Comparison of ENCODE assay signal across 15 cellular contexts in the genomic region with DNA sequence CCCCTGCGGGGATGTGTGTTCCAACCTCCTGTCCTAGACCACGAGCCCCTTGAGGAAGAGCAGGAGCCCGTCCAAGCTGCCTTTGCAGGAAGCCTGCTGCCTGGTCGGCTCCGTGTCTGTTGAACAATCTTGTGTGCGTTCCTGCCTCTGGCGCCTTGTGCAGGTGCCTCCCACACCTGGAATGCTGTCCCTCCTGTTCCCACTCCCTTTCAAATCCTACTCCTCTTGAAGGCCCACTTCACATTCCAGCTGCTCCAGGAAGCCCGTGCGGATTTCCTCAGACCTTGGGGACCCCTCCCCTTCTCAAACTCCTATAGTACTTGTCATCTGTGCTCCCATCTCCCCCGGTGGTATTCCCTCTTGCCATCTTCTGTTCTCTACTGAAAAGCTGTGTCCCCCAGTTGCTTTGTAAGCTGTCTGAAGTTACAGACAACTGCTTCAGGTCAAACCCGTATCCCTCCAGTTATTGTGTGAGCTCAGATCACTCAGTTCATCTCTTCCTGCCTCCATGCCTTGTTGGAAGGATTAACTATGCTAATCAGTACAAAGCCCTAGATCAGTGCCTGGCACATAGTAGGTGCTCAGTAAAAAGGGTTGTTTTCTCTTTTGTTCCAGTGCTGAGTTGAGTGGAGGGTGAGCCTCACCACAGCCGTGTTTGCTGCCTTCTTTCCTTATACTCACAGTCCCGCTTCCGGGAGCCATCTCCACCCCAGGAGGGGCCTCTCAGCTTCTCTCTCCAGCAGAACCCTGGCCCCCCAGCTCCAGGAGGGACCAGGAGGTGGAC.
DNase-seq lines count a peak whose midpoint lies in the region; ATAC-seq and TF ChIP-seq lines count a peak whose summit lies in the region.
"Had no signal": no experiment of that assay in that cellular context is flagged by ENCODE, and none has a peak within 500 bp of the region (broad histone marks: within the 10 kb centered on the region; RNA-seq: fewer than 3 reads in every experiment).

No MANE protein-coding gene starts in this region.

- H3K9me3 Mint-ChIP-seq in glutamatergic neuron (ENCODE audit: unreplicated experiment), result peaks cover 12% of the 10 kb centered on the region
- H3K9me3 Mint-ChIP-seq in natural killer cell treated with Interleukin-12 subunit alpha and Interleukin-12 subunit beta and Interleukin-15 and Interleukin-18, amount 100 ng/mL, for 72 hours, result no peaks in the 10 kb centered on the region

- H3K9me3 ChIP-seq in RWPE2 (ENCODE audit: severe bottlenecking) (no peaks in the 10 kb centered on the region), sigmoid colon (no peaks in the 10 kb centered on the region), gastrocnemius medialis (no peaks in the 10 kb centered on the region)
- H3K9me3 ChIP-seq: MG63, psoas muscle had no signal

- H3K4me1 Mint-ChIP-seq in glutamatergic neuron (ENCODE audit: low read depth, unreplicated experiment), result peaks cover 52% of the 10 kb centered on the region
- no peaks in the 10 kb centered on the region for H3K4me1 Mint-ChIP-seq in natural killer cell treated with Interleukin-12 subunit alpha and Interleukin-12 subunit beta and Interleukin-15 and Interleukin-18, amount 100 ng/mL, for 72 hours (ENCODE audit: low read depth in 2 of 2)
- H3K4me1 Mint-ChIP-seq: memory B cell had no signal

- H3K27me3 ChIP-seq in RWPE2 (ENCODE audit: insufficient read depth, poor library complexity, severe bottlenecking) (no peaks in the 10 kb centered on the region), sigmoid colon (no peaks in the 10 kb centered on the region), gastrocnemius medialis (no peaks in the 10 kb centered on the region)
- H3K27me3 ChIP-seq: heart left ventricle, MG63 had no signal

- DNase-seq in GF-D8 (lab: John Stamatoyannopoulos, UW), result peak; percentile 12
- DNase-seq in RWPE2 (ENCODE audit: low spot score), result no peak
- DNase-seq in glutamatergic neuron, result no peak
- DNase-seq in sigmoid colon, result no peak
- no peak for DNase-seq in natural killer cell treated with Interleukin-12 subunit alpha and Interleukin-12 subunit beta and Interleukin-15 and Interleukin-18, amount 100 ng/mL, for 72 hours (ENCODE audit: low spot score)
- DNase-seq in gastrocnemius medialis, result no peak
- DNase-seq: activated T-cell treated with anti-CD3 and anti-CD28 coated beads, Interleukin-2, amount 50 U/mL, for 1 hour; aorta; NCI-H526 treated with DMSO at 0.1 percent for 48 hours; psoas muscle had no signal

- in situ Hi-C loops in gastrocnemius medialis (cut with MboI; ENCODE audit: low sequenced_read_pairs in 4 of 4), result no loop called here

- peak; percentile 26; the same call in 2 of the 3 replicates for ATAC-seq in RWPE2 (ENCODE audit: low read depth)
- ATAC-seq in natural killer cell treated with Interleukin-12 subunit alpha and Interleukin-12 subunit beta and Interleukin-15 and Interleukin-18, amount 100 ng/mL, for 72 hours, result no peak
- no peak for ATAC-seq in gastrocnemius medialis
- no peak for ATAC-seq in HG03342 (IDR thresholded peaks at IDR 0.05; ENCODE audit: unreplicated experiment)
- ATAC-seq in HG03521 (IDR thresholded peaks at IDR 0.05; ENCODE audit: unreplicated experiment), result no peak
- ATAC-seq: heart left ventricle, psoas muscle had no signal

- H3K27ac ChIP-seq in RWPE2 (ENCODE audit: poor library complexity, severe bottlenecking) (peak overlapping the region; percentile 85), sigmoid colon (peak overlapping the region in 3 of 4 donors; percentile 74 to 80 (median 76)), gastrocnemius medialis (no peak overlapping the region)
- H3K27ac ChIP-seq: psoas muscle had no signal

- TF ChIP-seq POLR2A in sigmoid colon (IDR thresholded peaks at IDR 0.05), result no peak
- TF ChIP-seq POLR2A in gastrocnemius medialis (IDR thresholded peaks at IDR 0.05), result no peak

- H3K4me3 Mint-ChIP-seq in glutamatergic neuron (ENCODE audit: unreplicated experiment), result no peak overlapping the region
- no peak overlapping the region for H3K4me3 Mint-ChIP-seq in natural killer cell treated with Interleukin-12 subunit alpha and Interleukin-12 subunit beta and Interleukin-15 and Interleukin-18, amount 100 ng/mL, for 72 hours
- H3K4me3 Mint-ChIP-seq: memory B cell had no signal

- intact Hi-C loops in sigmoid colon (cut with DNase I), result no loop called here
- intact Hi-C loops in gastrocnemius medialis (cut with DNase I; ENCODE audit: low total_unique reads), result loop anchor here (5.0 kb wide), 1 partner anchor 77 kb away; no protein-coding TSS in a partner anchor

- TF ChIP-seq CTCF in RWPE2 (IDR thresholded peaks at IDR 0.05; ENCODE audit: poor library complexity, severe bottlenecking), result no peak
- no peak for TF ChIP-seq CTCF in glutamatergic neuron (IDR thresholded peaks at IDR 0.05; ENCODE audit: partially characterized antibody, unreplicated experiment)
- no peak for TF ChIP-seq CTCF in sigmoid colon (IDR thresholded peaks at IDR 0.05)
- TF ChIP-seq CTCF in gastrocnemius medialis (IDR thresholded peaks at IDR 0.05 in 4 of 5, conservative IDR thresholded peaks at IDR 0.05 in 1 of 5), result no peak

- H3K27ac Mint-ChIP-seq in glutamatergic neuron (ENCODE audit: unreplicated experiment), result peak overlapping the region; percentile 74
- H3K27ac Mint-ChIP-seq in natural killer cell treated with Interleukin-12 subunit alpha and Interleukin-12 subunit beta and Interleukin-15 and Interleukin-18, amount 100 ng/mL, for 72 hours, result no peak overlapping the region
- H3K27ac Mint-ChIP-seq: memory B cell had no signal

- peaks cover 4% of the 10 kb centered on the region for H3K36me3 Mint-ChIP-seq in glutamatergic neuron (ENCODE audit: unreplicated experiment)
- H3K36me3 Mint-ChIP-seq in natural killer cell treated with Interleukin-12 subunit alpha and Interleukin-12 subunit beta and Interleukin-15 and Interleukin-18, amount 100 ng/mL, for 72 hours, result no peaks in the 10 kb centered on the region
- H3K36me3 Mint-ChIP-seq: memory B cell had no signal

- no peak for TF ChIP-seq EP300 in sigmoid colon (IDR thresholded peaks at IDR 0.05)

- peaks cover 6% of the 10 kb centered on the region for H3K27me3 Mint-ChIP-seq in glutamatergic neuron (ENCODE audit: unreplicated experiment)
- H3K27me3 Mint-ChIP-seq in natural killer cell treated with Interleukin-12 subunit alpha and Interleukin-12 subunit beta and Interleukin-15 and Interleukin-18, amount 100 ng/mL, for 72 hours, result peaks cover 5 to 7% of the 10 kb centered on the region in 2 donors

- H3K4me1 ChIP-seq in RWPE2 (ENCODE audit: insufficient read depth, poor library complexity, severe bottlenecking), result peaks cover 42% of the 10 kb centered on the region
- peaks cover 0 to 78% (median 69%) of the 10 kb centered on the region in 4 donors for H3K4me1 ChIP-seq in sigmoid colon
- H3K4me1 ChIP-seq in gastrocnemius medialis, result peaks cover 21 to 23% of the 10 kb centered on the region in 2 donors

- WGBS in sigmoid colon, 2 donors, result 27 to 56% methylated on average over 14 of the region's 14 CpGs

- H3K4me3 ChIP-seq in RWPE2 (ENCODE audit: severe bottlenecking) (no peak overlapping the region), sigmoid colon (no peak overlapping the region), gastrocnemius medialis (no peak overlapping the region)
- H3K4me3 ChIP-seq: heart left ventricle, MG63, psoas muscle had no signal

- H3K36me3 ChIP-seq in RWPE2 (ENCODE audit: low read depth) (no peaks in the 10 kb centered on the region), sigmoid colon (no peaks in the 10 kb centered on the region), gastrocnemius medialis (no peaks in the 10 kb centered on the region)
- H3K36me3 ChIP-seq: heart left ventricle, MG63 had no signal

Comparison
In these comparisons a context has a peak if more than half of its experiments do, and no peak if none do; other contexts are left out.
1. H3K27ac ChIP-seq: peak in RWPE2 (single experiment) and sigmoid colon (3 of 4); none in gastrocnemius medialis (0 of 4).